ENCODE assay signal across 21 cellular contexts in genomic region chr3:115077501-115078250, GRCh38.
"Had no signal": no experiment of that assay in that cellular context is flagged by ENCODE, and none has a peak within 500 bp of the region (broad histone marks: within the 10 kb centered on the region; RNA-seq: fewer than 3 reads in every experiment).

No MANE protein-coding gene starts in this region.

- H3K9me3 Mint-ChIP-seq: activated CD4-positive, alpha-beta T cell treated with anti-CD3 and anti-CD28 coated beads, Interleukin-2, amount 10 ng/mL, durations not matched to agents 7 days and 5 days; activated T-helper 1 cell treated with anti-CD3 and anti-CD28 coated beads, Interleukin-12 subunit alpha, Interleukin-12 subunit beta, Interleukin-2, Interleukin-4 antibody, amounts not matched to agents 30 ng/mL and 10 ng/mL and 1 ng/mL, durations not matched to agents 14 hours and 24 hours and 36 hours; dendritic cell treated with granulocyte-macrophage colony-stimulating factor and Interleukin-4, amounts not matched to agents 40 ng/mL and 50 ng/mL, for 4 days; memory B cell; nephron progenitor cell had no signal

- FAIRE-seq: astrocyte, frontal cortex, TTC549 had no signal

- H3K27ac Mint-ChIP-seq: activated B cell treated with CpG ODN at 0.5 μM for 24 hours; activated CD4-positive, alpha-beta T cell treated with anti-CD3 and anti-CD28 coated beads, Interleukin-2, amount 10 ng/mL, durations not matched to agents 7 days and 5 days; activated T-helper 1 cell treated with anti-CD3 and anti-CD28 coated beads, Interleukin-12 subunit alpha, Interleukin-12 subunit beta, Interleukin-2, Interleukin-4 antibody, amounts not matched to agents 30 ng/mL and 10 ng/mL and 1 ng/mL, durations not matched to agents 14 hours and 24 hours and 36 hours; dendritic cell treated with granulocyte-macrophage colony-stimulating factor and Interleukin-4, amounts not matched to agents 40 ng/mL and 50 ng/mL, for 4 days; memory B cell; nephron progenitor cell; progenitor cell of endocrine pancreas had no signal

- H3K36me3 ChIP-seq: upper lobe of right lung had no signal

- H3K4me3 ChIP-seq: heart left ventricle, left ventricle myocardium inferior, stomach, testis, upper lobe of right lung had no signal

- H3K9me3 ChIP-seq: stomach, testis, upper lobe of right lung had no signal

- H3K4me3 Mint-ChIP-seq: activated B cell treated with CpG ODN at 0.5 μM for 24 hours; activated CD4-positive, alpha-beta T cell treated with anti-CD3 and anti-CD28 coated beads, Interleukin-2, amount 10 ng/mL, durations not matched to agents 7 days and 5 days; activated T-helper 1 cell treated with anti-CD3 and anti-CD28 coated beads, Interleukin-12 subunit alpha, Interleukin-12 subunit beta, Interleukin-2, Interleukin-4 antibody, amounts not matched to agents 30 ng/mL and 10 ng/mL and 1 ng/mL, durations not matched to agents 14 hours and 24 hours and 36 hours; dendritic cell treated with granulocyte-macrophage colony-stimulating factor and Interleukin-4, amounts not matched to agents 40 ng/mL and 50 ng/mL, for 4 days; memory B cell; nephron progenitor cell had no signal

- DNase-seq: activated B cell treated with CpG ODN at 0.5 μM for 24 hours; activated CD4-positive, alpha-beta T cell treated with anti-CD3 and anti-CD28 coated beads, Interleukin-2, amount 10 ng/mL, durations not matched to agents 7 days and 5 days; activated CD8-positive, alpha-beta memory T cell treated with anti-CD3 and anti-CD28 coated beads for 24 hours; activated naive CD4-positive, alpha-beta T cell; effector memory CD4-positive, alpha-beta T cell; heart left ventricle; islet precursor cell; left ventricle myocardium inferior; nephron progenitor cell; occipital lobe; right cardiac atrium; stomach; testis; upper lobe of right lung had no signal

- H3K27me3 Mint-ChIP-seq: activated B cell treated with CpG ODN at 0.5 μM for 24 hours; activated CD4-positive, alpha-beta T cell treated with anti-CD3 and anti-CD28 coated beads, Interleukin-2, amount 10 ng/mL, durations not matched to agents 7 days and 5 days; dendritic cell treated with granulocyte-macrophage colony-stimulating factor and Interleukin-4, amounts not matched to agents 40 ng/mL and 50 ng/mL, for 4 days; memory B cell; progenitor cell of endocrine pancreas had no signal

- H3K27ac ChIP-seq: heart left ventricle, left ventricle myocardium inferior, testis, upper lobe of right lung had no signal

- H3K4me1 ChIP-seq: testis, upper lobe of right lung had no signal

- ATAC-seq: heart left ventricle, right cardiac atrium, upper lobe of right lung had no signal

- H3K4me1 Mint-ChIP-seq: activated CD4-positive, alpha-beta T cell treated with anti-CD3 and anti-CD28 coated beads, Interleukin-2, amount 10 ng/mL, durations not matched to agents 7 days and 5 days; nephron progenitor cell had no signal

- H3K27me3 ChIP-seq: heart left ventricle, stomach, testis, upper lobe of right lung had no signal
